ENCODE assay signal across 14 cellular contexts in the genomic region with DNA sequence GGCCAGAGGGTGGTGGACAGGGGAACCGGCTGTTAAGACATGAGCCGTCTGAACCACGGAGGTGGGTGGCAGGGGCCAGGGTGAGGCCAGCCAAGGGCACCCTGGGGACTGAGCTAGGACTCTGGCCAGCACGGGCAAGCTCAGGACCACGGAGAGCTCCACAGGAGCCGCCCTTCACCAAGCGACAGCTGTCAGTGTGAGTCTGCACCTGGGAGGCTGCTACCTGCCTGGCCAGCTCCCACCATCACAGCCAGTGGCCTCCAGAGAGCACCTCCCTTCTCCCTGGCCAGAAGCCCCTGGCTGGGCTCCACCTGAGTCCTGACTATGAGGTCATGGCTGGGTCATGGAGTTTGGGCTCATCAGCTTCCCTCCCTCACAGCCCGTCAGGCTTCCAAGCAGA. TPM values are rescaled to one million over a fixed set of nuclear protein-coding genes. Genes with fewer than 3 reads are reported as not detected.
DNase-seq lines count a peak whose midpoint lies in the region; ATAC-seq, FAIRE-seq and TF ChIP-seq lines count a peak whose summit lies in the region.
"Had no signal": no experiment of that assay in that cellular context is flagged by ENCODE, and none has a peak within 500 bp of the region (broad histone marks: within the 10 kb centered on the region; RNA-seq: fewer than 3 reads in every experiment).

No MANE protein-coding gene starts in this region.

- POLR2A ChIA-PET in K562 (lab: Yijun Ruan, JAX) (interaction anchor here (0.6 to 1.1 kb wide), 3 partner anchors 9 to 161 kb away, joined by 3 to 4 read pairs (median 3); a partner anchor contains a TSS), GM10248 (lab: Yijun Ruan, JAX) (interaction anchor here (0.5 kb wide), 1 partner anchor 1903 kb away, joined by 3 read pairs; no protein-coding TSS in a partner anchor)

- no peak for TF ChIP-seq POLR2A in K562 (conservative IDR thresholded peaks at IDR 0.05)

- peaks cover 16 to 56% of the 10 kb centered on the region in 2 experiments for H3K4me1 ChIP-seq in K562 (replicated peaks in 1 of 2; ENCODE audit: control insufficient read depth in 2 of 2, insufficient read depth in 2 of 2, low read length in 2 of 2)
- no peaks in the 10 kb centered on the region for H3K4me1 ChIP-seq in tibial artery
- peaks cover 13% of the 10 kb centered on the region for H3K4me1 ChIP-seq in smooth muscle cell (ENCODE audit: low read depth)

- H3F3A ChIP-seq in smooth muscle cell (ENCODE audit: low read depth), result peaks cover 10% of the 10 kb centered on the region

- H3K79me2 ChIP-seq in K562 (ENCODE audit: control insufficient read depth, insufficient read depth, low read length), result peaks cover 29% of the 10 kb centered on the region
- H3K79me2 ChIP-seq in smooth muscle cell (ENCODE audit: low read depth), result peaks cover 19% of the 10 kb centered on the region

- 46% methylated on average over 4 of the region's 8 CpGs for WGBS in K562 (ENCODE audit: insufficient coverage, low coverage, missing lambda C conversion rate)
- 63% methylated on average over 8 of the region's 8 CpGs for WGBS in smooth muscle cell (ENCODE audit: low lambda C conversion rate)

- H3K9me1 ChIP-seq in K562 (ENCODE audit: control insufficient read depth, insufficient read depth, low read length), result no peaks in the 10 kb centered on the region

- H3K4me3 ChIP-seq in K562 (no peak overlapping the region), tibial artery (no peak overlapping the region), smooth muscle cell (no peak overlapping the region)

- H3K4me2 ChIP-seq in K562 (ENCODE audit: insufficient read depth, low read length) (no peak overlapping the region), smooth muscle cell (no peak overlapping the region)

- CTCF ChIA-PET in K562 (lab: Yijun Ruan, JAX; ENCODE audit: low intra/inter-chr PET ratio) (no interaction called here), GM10248 (lab: Yijun Ruan, JAX) (interaction anchor here (1.0 to 6.2 kb wide), 7 partner anchors 12 to 54 kb away, joined by 3 to 46 read pairs (median 4); a partner anchor contains a TSS)

- DNase-seq in ELF-1 (ENCODE audit: low read depth, low spot score), result peak; percentile 63
- DNase-seq in M059J (ENCODE audit: low read depth), result peak; percentile 28
- peak; percentile 32 to 55 (median 48) for DNase-seq in K562 (ENCODE audit: extremely low read depth in 1 of 4, low spot score in 3 of 4)
- DNase-seq in lung microvascular endothelial cell (ENCODE audit: low read depth in 2 of 2), result peak; percentile 36 to 45
- no peak for DNase-seq in GM10248 (ENCODE audit: extremely low spot score)
- DNase-seq in SHP77 treated with DMSO at 0.1 percent for 48 hours (lab: John Stamatoyannopoulos, UW), result no peak
- DNase-seq in tibial artery, result no peak
- no peak for DNase-seq in smooth muscle cell (lab: John Stamatoyannopoulos, UW; ENCODE audit: unreplicated experiment)
- DNase-seq: activated CD8-positive, alpha-beta memory T cell treated with anti-CD3 and anti-CD28 coated beads for 24 hours; COR-L47; mesenchymal stem cell; NCI-H1417 treated with DMSO at 0.1 percent for 48 hours; retina had no signal

- ATAC-seq in K562, result peak; percentile 75

- no peak overlapping the region for H3K27ac ChIP-seq in K562 (ENCODE audit: extremely low read depth, low read depth, low read length)
- H3K27ac ChIP-seq in tibial artery, result no peak overlapping the region
- no peak overlapping the region for H3K27ac ChIP-seq in smooth muscle cell (ENCODE audit: low read depth)

- FAIRE-seq in K562 (lab: Jason Lieb, UNC), result no peak

- no peaks in the 10 kb centered on the region for H4K20me1 ChIP-seq in K562 (replicated peaks; ENCODE audit: control insufficient read depth, insufficient read depth, low read length)
- H4K20me1 ChIP-seq in smooth muscle cell (ENCODE audit: low read depth), result peaks cover 85% of the 10 kb centered on the region

- H3K27me3 ChIP-seq in K562 (ENCODE audit: control insufficient read depth in 2 of 2, insufficient read depth in 2 of 2, low read length in 2 of 2), result no peaks in the 10 kb centered on the region
- peaks cover 0 to 26% of the 10 kb centered on the region in 2 donors for H3K27me3 ChIP-seq in tibial artery
- no peaks in the 10 kb centered on the region for H3K27me3 ChIP-seq in smooth muscle cell (ENCODE audit: low read depth)

- intact Hi-C loops in K562 (cut with micrococcal nuclease), result no loop called here
- intact Hi-C loops in tibial artery (cut with DNase I; ENCODE audit: low total_unique reads), result no loop called here

- in situ Hi-C loops in K562 (cut with MboI), result no loop called here

- no peak for TF ChIP-seq EP300 in K562 (IDR thresholded peaks at IDR 0.05; ENCODE audit: low read length)

- H3K36me3 ChIP-seq in K562 (ENCODE audit: control insufficient read depth, insufficient read depth, low read length) (peaks cover 9% of the 10 kb centered on the region; the same call in 2 of the 3 replicates), tibial artery (no peaks in the 10 kb centered on the region), smooth muscle cell (ENCODE audit: low read depth) (no peaks in the 10 kb centered on the region)

- BruUV-seq in K562 (replicated peaks; lab: Mats Ljungman, UMichigan), result no TSS peak

- peak overlapping the region in 1 of 2 experiments; percentile 45; a peak in 2 of 4 replicates for H3K9ac ChIP-seq in K562 (ENCODE audit: insufficient read depth in 1 of 2, low read depth in 2 of 2, low read length in 2 of 2)
- H3K9ac ChIP-seq in smooth muscle cell (ENCODE audit: low read depth), result no peak overlapping the region

- TF ChIP-seq RAD21 in K562 (CRISPR knock-in tag; conservative IDR thresholded peaks at IDR 0.05 in 1 of 2, IDR thresholded peaks at IDR 0.05 in 1 of 2), result no peak

- TF ChIP-seq CTCF in K562 (IDR thresholded peaks at IDR 0.05 in 2 of 3, conservative IDR thresholded peaks at IDR 0.05 in 1 of 3; ENCODE audit: insufficient read depth in 2 of 3, low read depth in 1 of 3, low read length in 3 of 3), result no peak
- TF ChIP-seq CTCF in GM10248 (IDR thresholded peaks at IDR 0.05; ENCODE audit: control extremely low read depth, extremely low read depth, low read depth, missing control alignments), result no peak
- no peak for TF ChIP-seq CTCF in tibial artery (IDR thresholded peaks at IDR 0.05)
- TF ChIP-seq CTCF in smooth muscle cell (IDR thresholded peaks at IDR 0.05; ENCODE audit: borderline replicate concordance, insufficient read depth, poor library complexity, severe bottlenecking), result no peak

- H2AFZ ChIP-seq in K562 (ENCODE audit: low read depth, low read length) (no peak overlapping the region), smooth muscle cell (ENCODE audit: low read depth) (no peak overlapping the region)

- H3K9me3 ChIP-seq in K562 (replicated peaks; ENCODE audit: control insufficient read depth, insufficient read depth, low read depth, low read length) (no peaks in the 10 kb centered on the region), tibial artery (no peaks in the 10 kb centered on the region), smooth muscle cell (replicated peaks; ENCODE audit: low read depth) (no peaks in the 10 kb centered on the region)

RNA-seq across cellular contexts. Expression of a gene that starts 21.6 kb away (rescaled TPM):
- not detected in 2 replicates for total RNA-seq in M059J (2014; rRNA removed; shearing (Covaris generic))
- total RNA-seq in K562 (2011; cell fraction: chromatin; rRNA removed; ENCODE audit: low replicate concordance), result 6.4 and 13.2 TPM in 2 replicates
- 12.2 and 15.0 TPM in 2 replicates for total RNA-seq in K562 (2011; cell fraction: nucleolus; rRNA removed)
- 10.2 and 10.6 TPM in 2 replicates for total RNA-seq in K562 (2011; cell fraction: nucleoplasm; rRNA removed)
- total RNA-seq in K562 (2014; rRNA removed) (4.6 and 5.7 TPM in 2 replicates), K562 (2014; rRNA removed; fragmentation: Illumina TruSeq; extraction: Trizol) (2.8 and 3.5 TPM in 2 replicates), K562 (2015; rRNA removed; fragmentation: Illumina TruSeq; extraction: Trizol) (4.3 and 4.6 TPM in 2 replicates), K562 (2021) (11.4 and 11.5 TPM in 2 replicates), lung microvascular endothelial cell (not detected in 2 replicates), smooth muscle cell (7.8 and 9.4 TPM in 2 replicates)
- polyA plus RNA-seq in K562 (2011; rRNA removed) (6.6 and 6.8 TPM in 2 replicates), K562 (2014; fragmentation: Illumina TruSeq; extraction: Trizol) (4.2 and 5.4 TPM in 2 replicates), K562 (2014; fragmentation: Nextera tagmentation; extraction: Ambion mirVana) (under 1 TPM; 0.10 to 0.18 TPM), K562 (2014; rRNA removed) (6.0 and 7.0 TPM in 2 replicates), smooth muscle cell (3.9 and 4.4 TPM in 2 replicates)
- polyA plus RNA-seq in K562 (2011; cell fraction: cytosol; rRNA removed), result 8.2 and 17.9 TPM in 2 replicates
- polyA plus RNA-seq in K562 (2011; cell fraction: nucleus; rRNA removed), result 6.0 and 12.6 TPM in 2 replicates
- 4.6 and 7.2 TPM in 2 replicates for polyA plus RNA-seq in K562 (2012)
- polyA minus RNA-seq in K562 (2011; rRNA and poly(A)+ RNA removed), result 10.3 and 15.4 TPM in 2 replicates
- polyA minus RNA-seq in K562 (2011; cell fraction: cytosol; rRNA and poly(A)+ RNA removed), result 18.6 and 19.4 TPM in 2 replicates
- polyA minus RNA-seq in K562 (2011; cell fraction: nucleus; rRNA and poly(A)+ RNA removed), result 4.6 and 5.1 TPM in 2 replicates
- total RNA-seq: RPMI7951 had no signal

RNA-seq across cellular contexts. Expression of a gene that starts 23.6 kb away (rescaled TPM):
- 11.9 and 17.8 TPM in 2 replicates for total RNA-seq in M059J (2014; rRNA removed; shearing (Covaris generic))
- total RNA-seq in K562 (2011; cell fraction: chromatin; rRNA removed; ENCODE audit: low replicate concordance), result 31.0 and 48.3 TPM in 2 replicates
- total RNA-seq in K562 (2011; cell fraction: nucleolus; rRNA removed), result 30.9 and 36.7 TPM in 2 replicates
- 33.9 and 34.4 TPM in 2 replicates for total RNA-seq in K562 (2011; cell fraction: nucleoplasm; rRNA removed)
- total RNA-seq in K562 (2014; rRNA removed), result 25.5 and 28.3 TPM in 2 replicates
- 28.6 and 29.0 TPM in 2 replicates for total RNA-seq in K562 (2014; rRNA removed; fragmentation: Illumina TruSeq; extraction: Trizol)
- total RNA-seq in K562 (2015; rRNA removed; fragmentation: Illumina TruSeq; extraction: Trizol), result 26.8 and 27.1 TPM in 2 replicates
- total RNA-seq in K562 (2021), result 51.8 and 54.3 TPM in 2 replicates
- polyA plus RNA-seq in K562 (2011; rRNA removed), result 20.0 and 21.7 TPM in 2 replicates
- polyA plus RNA-seq in K562 (2011; cell fraction: cytosol; rRNA removed), result 23.2 and 29.6 TPM in 2 replicates
- polyA plus RNA-seq in K562 (2011; cell fraction: nucleus; rRNA removed), result 13.3 and 18.3 TPM in 2 replicates
- 23.3 and 33.4 TPM in 2 replicates for polyA plus RNA-seq in K562 (2012)
- polyA plus RNA-seq in K562 (2014; fragmentation: Illumina TruSeq; extraction: Trizol), result 37.7 and 40.8 TPM in 2 replicates
- polyA plus RNA-seq in K562 (2014; fragmentation: Nextera tagmentation; extraction: Ambion mirVana), result 10 to 100 TPM; 10.9 to 13.1 TPM
- 23.6 and 29.1 TPM in 2 replicates for polyA plus RNA-seq in K562 (2014; rRNA removed)
- polyA minus RNA-seq in K562 (2011; rRNA and poly(A)+ RNA removed), result 31.6 and 37.3 TPM in 2 replicates
- polyA minus RNA-seq in K562 (2011; cell fraction: cytosol; rRNA and poly(A)+ RNA removed), result 23.3 and 24.0 TPM in 2 replicates
- 13.6 and 15.8 TPM in 2 replicates for polyA minus RNA-seq in K562 (2011; cell fraction: nucleus; rRNA and poly(A)+ RNA removed)
- 10.5 and 11.6 TPM in 2 replicates for total RNA-seq in lung microvascular endothelial cell
- total RNA-seq in smooth muscle cell, result 11.1 and 17.8 TPM in 2 replicates
- polyA plus RNA-seq in smooth muscle cell, result 11.3 and 14.5 TPM in 2 replicates

RNA-seq across cellular contexts. Expression of a gene that starts 41.9 kb away (rescaled TPM):
- 144 and 168 TPM in 2 replicates for total RNA-seq in M059J (2014; rRNA removed; shearing (Covaris generic))
- total RNA-seq in K562 (2011; cell fraction: chromatin; rRNA removed; ENCODE audit: low replicate concordance), result 183 and 296 TPM in 2 replicates
- total RNA-seq in K562 (2011; cell fraction: nucleolus; rRNA removed), result 255 and 271 TPM in 2 replicates
- total RNA-seq in K562 (2011; cell fraction: nucleoplasm; rRNA removed), result 227 and 246 TPM in 2 replicates
- total RNA-seq in K562 (2014; rRNA removed) (311 and 355 TPM in 2 replicates), K562 (2014; rRNA removed; fragmentation: Illumina TruSeq; extraction: Trizol) (320 and 405 TPM in 2 replicates), K562 (2015; rRNA removed; fragmentation: Illumina TruSeq; extraction: Trizol) (153 and 156 TPM in 2 replicates), K562 (2021) (308 and 361 TPM in 2 replicates), lung microvascular endothelial cell (126 and 213 TPM in 2 replicates), smooth muscle cell (421 and 443 TPM in 2 replicates)
- polyA plus RNA-seq in K562 (2011; rRNA removed) (669 and 756 TPM in 2 replicates), K562 (2014; fragmentation: Illumina TruSeq; extraction: Trizol) (528 and 598 TPM in 2 replicates), K562 (2014; fragmentation: Nextera tagmentation; extraction: Ambion mirVana) (100 to 1,000 TPM in 1 of 2 experiments, 10 to 100 TPM in 1; 93.1 to 125 TPM), K562 (2014; rRNA removed) (638 and 723 TPM in 2 replicates), smooth muscle cell (288 and 339 TPM in 2 replicates)
- polyA plus RNA-seq in K562 (2011; cell fraction: cytosol; rRNA removed), result 757 and 998 TPM in 2 replicates
- 651 and 768 TPM in 2 replicates for polyA plus RNA-seq in K562 (2011; cell fraction: nucleus; rRNA removed)
- polyA plus RNA-seq in K562 (2012), result 264 and 832 TPM in 2 replicates
- 190 and 217 TPM in 2 replicates for polyA minus RNA-seq in K562 (2011; rRNA and poly(A)+ RNA removed)
- polyA minus RNA-seq in K562 (2011; cell fraction: cytosol; rRNA and poly(A)+ RNA removed), result 89.9 and 115 TPM in 2 replicates
- polyA minus RNA-seq in K562 (2011; cell fraction: nucleus; rRNA and poly(A)+ RNA removed), result 99.2 and 197 TPM in 2 replicates

RNA-seq across cellular contexts. Expression of a gene that starts 54.1 kb away (rescaled TPM):
- total RNA-seq in M059J (2014; rRNA removed; shearing (Covaris generic)), result 60.0 and 77.0 TPM in 2 replicates
- 27.9 and 59.9 TPM in 2 replicates for total RNA-seq in K562 (2011; cell fraction: chromatin; rRNA removed; ENCODE audit: low replicate concordance)
- total RNA-seq in K562 (2011; cell fraction: nucleolus; rRNA removed), result 57.2 and 59.7 TPM in 2 replicates
- total RNA-seq in K562 (2011; cell fraction: nucleoplasm; rRNA removed), result 42.7 and 46.9 TPM in 2 replicates
- total RNA-seq in K562 (2014; rRNA removed) (223 and 264 TPM in 2 replicates), K562 (2014; rRNA removed; fragmentation: Illumina TruSeq; extraction: Trizol) (33.0 and 44.9 TPM in 2 replicates), K562 (2015; rRNA removed; fragmentation: Illumina TruSeq; extraction: Trizol) (84.3 and 93.3 TPM in 2 replicates), K562 (2021) (109 and 110 TPM in 2 replicates), lung microvascular endothelial cell (40.3 and 48.2 TPM in 2 replicates), smooth muscle cell (42.8 and 71.6 TPM in 2 replicates)
- polyA plus RNA-seq in K562 (2011; rRNA removed) (75.6 and 90.4 TPM in 2 replicates), K562 (2014; fragmentation: Illumina TruSeq; extraction: Trizol) (29.0 and 64.7 TPM in 2 replicates), K562 (2014; fragmentation: Nextera tagmentation; extraction: Ambion mirVana) (1 to 10 TPM; 3.0 to 8.2 TPM), K562 (2014; rRNA removed) (216 and 229 TPM in 2 replicates), smooth muscle cell (97.1 and 115 TPM in 2 replicates)
- 89.9 and 177 TPM in 2 replicates for polyA plus RNA-seq in K562 (2011; cell fraction: cytosol; rRNA removed)
- 53.3 and 77.5 TPM in 2 replicates for polyA plus RNA-seq in K562 (2011; cell fraction: nucleus; rRNA removed)
- 85.4 and 89.3 TPM in 2 replicates for polyA plus RNA-seq in K562 (2012)
- polyA minus RNA-seq in K562 (2011; rRNA and poly(A)+ RNA removed), result 12.0 and 12.6 TPM in 2 replicates
- polyA minus RNA-seq in K562 (2011; cell fraction: cytosol; rRNA and poly(A)+ RNA removed), result 14.5 and 18.6 TPM in 2 replicates
- polyA minus RNA-seq in K562 (2011; cell fraction: nucleus; rRNA and poly(A)+ RNA removed), result 16.3 and 27.0 TPM in 2 replicates

Comparison
In these comparisons a context has a peak if more than half of its experiments do, and no peak if none do; other contexts are left out.
1. DNase-seq: peak in ELF-1 (single experiment), M059J (single experiment), K562 (4 of 4) and lung microvascular endothelial cell (2 of 2); none in GM10248 (single experiment), SHP77 treated with DMSO at 0.1 percent for 48 hours (single experiment), tibial artery (0 of 2) and smooth muscle cell (single experiment).